Comparison of ENCODE assay signal across 8 cellular contexts in the genomic region with DNA sequence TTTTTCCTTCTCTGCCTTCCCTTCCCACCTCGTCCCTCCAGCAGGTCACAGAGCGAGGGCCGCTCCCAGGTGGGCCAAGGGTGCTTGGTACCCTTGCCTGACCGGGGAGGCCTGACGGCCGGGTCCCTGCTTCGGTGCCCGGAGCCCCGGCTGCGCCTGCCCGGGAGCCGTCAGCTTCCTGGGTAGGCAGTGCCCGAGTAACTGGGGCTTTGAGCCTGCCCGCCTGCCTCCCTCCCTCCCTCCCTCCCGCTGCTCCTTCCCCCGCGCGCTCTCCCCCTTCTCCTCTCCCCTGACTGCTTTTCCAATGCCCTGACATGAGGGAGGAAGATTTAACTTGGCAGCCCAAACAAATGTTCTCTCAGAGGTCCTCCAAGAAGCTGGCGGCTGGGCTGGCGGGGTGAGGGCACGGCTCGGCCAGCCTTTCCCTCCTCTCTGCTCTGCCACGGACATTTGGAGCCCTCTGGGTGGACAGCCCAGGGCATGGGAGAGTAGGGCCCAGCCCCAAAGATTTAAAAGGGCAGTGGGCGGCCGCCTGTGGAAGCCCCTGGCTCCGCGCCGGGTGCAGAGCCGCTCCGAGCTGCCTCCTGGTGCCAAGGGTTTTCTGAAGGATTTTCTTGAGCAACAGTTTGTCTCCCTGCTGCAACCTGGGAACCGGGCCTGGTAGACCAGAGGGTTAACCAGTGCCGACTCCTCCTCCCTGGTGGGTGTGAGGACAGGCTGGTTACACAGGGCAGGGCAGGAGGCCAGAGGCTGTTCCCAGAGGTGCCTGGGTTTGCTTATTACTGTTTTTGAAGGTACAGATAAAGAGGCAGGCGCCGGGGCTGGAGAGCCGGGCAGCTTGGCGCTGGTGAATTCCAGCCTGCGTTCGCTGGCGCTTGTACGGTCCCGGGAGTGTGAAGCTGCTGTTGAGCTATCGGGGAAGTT. TPM values are rescaled to one million over a fixed set of nuclear protein-coding genes. Genes with fewer than 3 reads are reported as not detected.
A peak's percentile ranks its signal among the peaks of the same experiment; 100 is the strongest.
DNase-seq lines count a peak whose midpoint lies in the region; ATAC-seq and TF ChIP-seq lines count a peak whose summit lies in the region.

No MANE protein-coding gene starts in this region.

- peak overlapping the region; percentile 53 for H3K27ac ChIP-seq in A673 (ENCODE audit: low read depth, low read length, poor library complexity, severe bottlenecking)

- no peaks in the 10 kb centered on the region for H3K27me3 ChIP-seq in A673 (replicated peaks; ENCODE audit: insufficient read depth, low read depth, low read length, poor library complexity)

- H3K36me3 ChIP-seq in A673 (ENCODE audit: insufficient read depth, low read length, poor library complexity, severe bottlenecking): no peaks in the 10 kb centered on the region

- H3K4me3 ChIP-seq in A673 (ENCODE audit: low read depth, low read length, poor library complexity, severe bottlenecking): peak overlapping the region; percentile 86
- H3K4me3 ChIP-seq in GM08714 (ENCODE audit: low read length): peak overlapping the region; percentile 65; the same call in 1 of the 2 replicates

- intact Hi-C loops in A673 (cut with micrococcal nuclease; ENCODE audit: unreplicated experiment): loop anchor here (5.0 kb wide), 1 partner anchor 41 kb away; no protein-coding TSS in a partner anchor
- intact Hi-C loops in cardiac septum (cut with DNase I): loop anchor here (2.0 kb wide), 1 partner anchor 68 kb away; no protein-coding TSS in a partner anchor

- BruUV-seq in A673 (replicated peaks; lab: Mats Ljungman, UMichigan): no TSS peak

- POLR2A ChIA-PET in A673 (lab: Charles Lee; ENCODE audit: low non-redundant PET): no interaction called here

- no peak for TF ChIP-seq CTCF in A673 (conservative IDR thresholded peaks at IDR 0.05; ENCODE audit: low read depth, low read length)

- H3K4me1 ChIP-seq in A673 (ENCODE audit: insufficient read depth, low read length, poor library complexity, severe bottlenecking): peaks cover 44% of the 10 kb centered on the region

- H3K9me3 ChIP-seq in A673 (ENCODE audit: low read depth, low read length, poor library complexity, severe bottlenecking): no peaks in the 10 kb centered on the region

- ATAC-seq in HG02840 (IDR thresholded peaks at IDR 0.05; ENCODE audit: low FRiP score, unreplicated experiment): no peak
- ATAC-seq in HG02938 (IDR thresholded peaks at IDR 0.05; ENCODE audit: unreplicated experiment): no peak

- CTCF ChIA-PET in A673 (lab: Charles Lee): no interaction called here

- DNase-seq in A673 (ENCODE audit: low spot score) (peak; percentile 78), NCI-H460 (ENCODE audit: extremely low read depth, low read depth) (peak; percentile 67), amniotic stem cell (lab: John Stamatoyannopoulos, UW) (peak; percentile 56), cardiac septum (ENCODE audit: low spot score) (peak; percentile 93), occipital lobe (lab: John Stamatoyannopoulos, UW) (peak; percentile 64)

RNA-seq across cellular contexts. Expression of gene ZMIZ1, which starts 2.1 kb away (rescaled TPM):
- total RNA-seq in A673 (2021): 35.8 and 42.1 TPM in 2 replicates
- total RNA-seq in NCI-H460 (2014; rRNA removed; shearing (Covaris generic)): 33.8 and 37.6 TPM in 2 replicates
- 14.5 and 22.3 TPM in 2 replicates for polyA plus RNA-seq in NCI-H460 (2014; cell fraction: nucleus; rRNA removed)
- 40.7 TPM for total RNA-seq in cardiac septum
- total RNA-seq in occipital lobe: 29.5 TPM
